In the genomic region with DNA sequence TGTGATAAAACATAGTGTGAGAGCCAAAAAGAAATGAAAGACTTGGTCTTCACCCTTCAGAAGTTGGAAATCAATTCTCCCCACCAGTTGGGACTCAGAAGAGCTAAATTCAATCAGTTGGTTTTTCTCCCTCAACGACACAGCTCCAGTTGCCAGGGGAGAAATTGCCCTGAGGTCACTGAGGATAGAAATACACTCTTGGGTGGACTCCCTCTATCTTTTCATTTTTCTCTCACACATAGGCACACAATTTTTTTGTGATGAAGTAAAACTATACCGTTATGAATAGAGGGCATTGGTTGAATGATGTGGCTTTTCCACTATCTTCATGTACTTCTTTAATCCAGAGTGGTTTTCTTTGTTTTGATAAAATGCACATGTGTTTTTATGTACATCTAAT, we compare ENCODE assay signal across 23 cellular contexts.
"Had no signal": no experiment of that assay in that cellular context is flagged by ENCODE, and none has a peak within 500 bp of the region (broad histone marks: within the 10 kb centered on the region; RNA-seq: fewer than 3 reads in every experiment).

No MANE protein-coding gene starts in this region.

- FAIRE-seq: bronchial epithelial cell had no signal

- DNase-seq: activated B cell treated with CpG ODN at 0.5 μM for 24 hours; activated CD4-positive, alpha-beta T cell treated with anti-CD3 and anti-CD28 coated beads for 36 hours; activated CD4-positive, alpha-beta T cell treated with anti-CD3 and anti-CD28 coated beads, Interleukin-2, amount 50 U/mL, for 4 hours; activated naive CD4-positive, alpha-beta T cell; activated T-cell treated with anti-CD3 and anti-CD28 coated beads for 4 hours; activated T-cell treated with anti-CD3 and anti-CD28 coated beads, Interleukin-2, amount 50 U/mL, for 72 hours; cerebellar nuclear complex; colonic mucosa; dorsolateral prefrontal cortex; effector memory CD4-positive, alpha-beta T cell; gastrocnemius medialis; hippocampal formation; left cardiac atrium; midbrain; natural killer cell; stimulated activated CD4-positive, alpha-beta T cell treated with anti-CD3 and anti-CD28 coated beads, Interleukin-2, amount 100 ng/mL, for 48 hours; stimulated activated naive CD8-positive, alpha-beta T cell treated with anti-CD3 and anti-CD28 coated beads, Interleukin-15, Interleukin-2, amounts not matched to agents 100 U/mL and 50 U/mL, for 24 hours; T-helper 1 cell; testis; trophoblast cell had no signal

- H3K4me3 ChIP-seq: colonic mucosa, dorsolateral prefrontal cortex, gastrocnemius medialis, testis, vagina had no signal

- H3K27ac ChIP-seq: colonic mucosa, dorsolateral prefrontal cortex, testis had no signal

- H3K27me3 ChIP-seq: colonic mucosa, dorsolateral prefrontal cortex, gastrocnemius medialis, testis, vagina had no signal

- H3K9me3 ChIP-seq: colonic mucosa, gastrocnemius medialis, testis, vagina had no signal

- H3K4me1 ChIP-seq: colonic mucosa had no signal

- H3K36me3 ChIP-seq: colonic mucosa, gastrocnemius medialis, vagina had no signal

- ATAC-seq: activated CD4-positive, alpha-beta T cell treated with anti-CD3 and anti-CD28 coated beads for 36 hours; activated naive CD4-positive, alpha-beta T cell treated with anti-CD3 and anti-CD28 coated beads, Interleukin-2, amount 50 U/mL, for 72 hours; activated T-cell treated with anti-CD3 and anti-CD28 coated beads, Interleukin-2, amount 50 U/mL, for 72 hours; natural killer cell; stimulated activated naive CD8-positive, alpha-beta T cell treated with anti-CD3 and anti-CD28 coated beads, Interleukin-15, Interleukin-2, amounts not matched to agents 100 U/mL and 50 U/mL, for 24 hours had no signal
